2 cellular contexts compared by ENCODE assay signal in genomic region chr12:56007892-56008471, GRCh38.
TF ChIP-seq lines count a peak whose summit lies in the region.

No MANE protein-coding gene starts in this region.

TF ChIP-seq in IMR-90, 13 proteins besides CTCF, POLR2A, EP300 and RAD21:
- no peak for TF ChIP-seq BHLHE40 (IDR thresholded peaks at IDR 0.05; ENCODE audit: low read depth, low read length)
- no peak for TF ChIP-seq MXI1 (IDR thresholded peaks at IDR 0.05; ENCODE audit: borderline replicate concordance, low read depth, low read length)
- no peak for TF ChIP-seq MAZ (IDR thresholded peaks at IDR 0.05; ENCODE audit: borderline replicate concordance, low read depth, low read length)
- no peak for TF ChIP-seq RCOR1 (IDR thresholded peaks at IDR 0.05; ENCODE audit: insufficient replicate concordance, low read length)
- no peak for TF ChIP-seq ELK1 (IDR thresholded peaks at IDR 0.05; ENCODE audit: borderline replicate concordance, low read depth, low read length)
- TF ChIP-seq NFE2L2 (IDR thresholded peaks at IDR 0.05; ENCODE audit: low read depth, low read length), result no peak
- TF ChIP-seq FOS (IDR thresholded peaks at IDR 0.05; ENCODE audit: low read depth, low read length), result no peak
- TF ChIP-seq MAFK (IDR thresholded peaks at IDR 0.05; ENCODE audit: low read depth, low read length), result no peak
- TF ChIP-seq CHD1 (IDR thresholded peaks at IDR 0.05; ENCODE audit: low read depth, low read length), result no peak
- TF ChIP-seq USF2 (IDR thresholded peaks at IDR 0.05; ENCODE audit: low read depth, low read length), result no peak
- no peak for TF ChIP-seq SMC3 (IDR thresholded peaks at IDR 0.05; ENCODE audit: low read depth, low read length)
- no peak for TF ChIP-seq RFX5 (IDR thresholded peaks at IDR 0.05; ENCODE audit: low read depth, low read length)
- TF ChIP-seq CEBPB (IDR thresholded peaks at IDR 0.05; ENCODE audit: low read depth, low read length), result no peak

TF ChIP-seq in K562, 482 proteins besides CTCF, POLR2A, EP300 and RAD21 (continues in another document):
- no peak for TF ChIP-seq HMBOX1 (IDR thresholded peaks at IDR 0.05)
- TF ChIP-seq ZNF407 (IDR thresholded peaks at IDR 0.05; ENCODE audit: low read depth), result peak; percentile 28; the same call in 1 of the 2 replicates
- peak; percentile 64; the same call in 1 of the 2 replicates for TF ChIP-seq LARP7 (IDR thresholded peaks at IDR 0.05)
- peak; percentile 11 to 58 for TF ChIP-seq E2F6 (IDR thresholded peaks at IDR 0.05; ENCODE audit: borderline replicate concordance in 1 of 2, extremely low read depth in 1 of 2, insufficient read depth in 1 of 2, insufficient read length in 1 of 2, low read depth in 1 of 2, low read length in 1 of 2, poor library complexity in 1 of 2, severe bottlenecking in 1 of 2)
- TF ChIP-seq ZBTB2 (IDR thresholded peaks at IDR 0.05), result 0 out of 2 replicates have a peak, but pooled peaks have one; percentile 52
- no peak for TF ChIP-seq JUN (IDR thresholded peaks at IDR 0.05; ENCODE audit: borderline replicate concordance, low read depth, low read length)
- TF ChIP-seq JUN (CRISPR knock-in tag; IDR thresholded peaks at IDR 0.05; ENCODE audit: borderline replicate concordance), result no peak
- no peak for TF ChIP-seq CHD4 (IDR thresholded peaks at IDR 0.05; ENCODE audit: insufficient read depth, insufficient replicate concordance, low read depth, low read length, poor library complexity, severe bottlenecking)
- no peak for TF ChIP-seq BRCA1 (IDR thresholded peaks at IDR 0.05)
- no peak for TF ChIP-seq BRCA1 (CRISPR knock-in tag; IDR thresholded peaks at IDR 0.05)
- peak; percentile 9 for TF ChIP-seq ARHGAP35 (IDR thresholded peaks at IDR 0.05; ENCODE audit: partially characterized antibody)
- peak; percentile 14 to 53; a peak in 1 of 4 replicates for TF ChIP-seq MLLT1 (IDR thresholded peaks at IDR 0.05)
- TF ChIP-seq ELK1 (CRISPR knock-in tag; IDR thresholded peaks at IDR 0.05), result no peak
- TF ChIP-seq HDAC1 (IDR thresholded peaks at IDR 0.05), result 0 out of 4 replicates have a peak, but pooled peaks of 1 of the 2 experiments have one; percentile 18
- no peak for TF ChIP-seq GTF3C2 (IDR thresholded peaks at IDR 0.05; ENCODE audit: borderline replicate concordance, extremely low read depth, insufficient read length)
